Comparison of ENCODE assay signal across 1 cellular context in the genomic region with DNA sequence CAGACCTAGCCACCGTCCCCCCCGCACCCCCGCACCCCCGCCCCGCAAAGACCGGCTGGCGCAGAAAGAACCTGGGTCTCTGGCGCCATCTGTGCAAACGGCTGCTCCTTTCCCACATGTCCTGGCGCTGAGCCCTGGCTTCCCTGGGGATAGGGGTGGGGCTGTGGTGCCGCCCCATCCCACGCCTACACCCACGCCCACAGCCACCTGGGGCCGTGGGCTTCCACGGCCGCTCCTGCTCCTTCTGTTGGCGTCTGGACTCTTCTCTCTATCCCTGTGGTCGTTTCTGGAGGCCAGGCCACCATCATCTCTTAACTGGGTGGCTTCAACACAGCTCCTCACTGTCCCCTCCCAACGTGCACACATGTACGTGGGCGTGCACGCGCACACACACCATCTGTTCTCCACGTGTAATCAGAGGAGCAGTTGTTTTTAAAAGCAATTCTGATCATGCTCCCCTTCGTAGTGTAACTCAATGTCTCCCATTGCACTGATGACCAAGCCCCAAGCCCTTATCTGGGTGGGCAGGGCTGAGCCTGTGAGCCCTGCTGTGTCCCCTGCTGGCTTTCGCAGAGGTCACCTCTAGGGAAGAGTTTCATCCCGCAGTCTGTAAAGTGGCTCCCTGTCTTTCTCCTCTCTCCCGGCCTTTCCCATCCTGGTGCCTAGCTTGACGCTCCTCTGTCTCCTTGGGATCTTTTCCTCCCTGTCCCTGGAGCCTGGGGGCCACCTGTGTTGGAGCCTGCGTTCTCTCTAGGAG.
TF ChIP-seq lines count a peak whose summit lies in the region.

No MANE protein-coding gene starts in this region.

TF ChIP-seq in HepG2, 621 proteins besides CTCF, POLR2A, EP300 and RAD21 (continued from another document):
- TF ChIP-seq ZC3H13 (CRISPR knock-in tag; IDR thresholded peaks at IDR 0.05) (no peak), PITX1 (CRISPR knock-in tag; IDR thresholded peaks at IDR 0.05) (peak; percentile 17; the same call in 1 of the 2 replicates), PCBP2 (optimal IDR thresholded peaks at IDR 0.05; ENCODE audit: low read depth, low read length, poor library complexity, severe bottlenecking) (no peak), ZFP90 (CRISPR knock-in tag; IDR thresholded peaks at IDR 0.05; ENCODE audit: borderline replicate concordance) (no peak), IRF1 (CRISPR knock-in tag; IDR thresholded peaks at IDR 0.05; ENCODE audit: low read depth) (0 out of 2 replicates have a peak, but pooled peaks have one; percentile 44), ZNF670 (CRISPR knock-in tag; IDR thresholded peaks at IDR 0.05; ENCODE audit: borderline replicate concordance) (no peak), ZBTB37 (CRISPR knock-in tag; IDR thresholded peaks at IDR 0.05) (no peak), PRMT3 (CRISPR knock-in tag; IDR thresholded peaks at IDR 0.05; ENCODE audit: borderline replicate concordance, low read depth) (no peak), ZSCAN25 (CRISPR knock-in tag; IDR thresholded peaks at IDR 0.05) (peak; percentile 63; the same call in 1 of the 2 replicates), RBAK (CRISPR knock-in tag; IDR thresholded peaks at IDR 0.05) (no peak)
- TF ChIP-seq, protein P1, sequence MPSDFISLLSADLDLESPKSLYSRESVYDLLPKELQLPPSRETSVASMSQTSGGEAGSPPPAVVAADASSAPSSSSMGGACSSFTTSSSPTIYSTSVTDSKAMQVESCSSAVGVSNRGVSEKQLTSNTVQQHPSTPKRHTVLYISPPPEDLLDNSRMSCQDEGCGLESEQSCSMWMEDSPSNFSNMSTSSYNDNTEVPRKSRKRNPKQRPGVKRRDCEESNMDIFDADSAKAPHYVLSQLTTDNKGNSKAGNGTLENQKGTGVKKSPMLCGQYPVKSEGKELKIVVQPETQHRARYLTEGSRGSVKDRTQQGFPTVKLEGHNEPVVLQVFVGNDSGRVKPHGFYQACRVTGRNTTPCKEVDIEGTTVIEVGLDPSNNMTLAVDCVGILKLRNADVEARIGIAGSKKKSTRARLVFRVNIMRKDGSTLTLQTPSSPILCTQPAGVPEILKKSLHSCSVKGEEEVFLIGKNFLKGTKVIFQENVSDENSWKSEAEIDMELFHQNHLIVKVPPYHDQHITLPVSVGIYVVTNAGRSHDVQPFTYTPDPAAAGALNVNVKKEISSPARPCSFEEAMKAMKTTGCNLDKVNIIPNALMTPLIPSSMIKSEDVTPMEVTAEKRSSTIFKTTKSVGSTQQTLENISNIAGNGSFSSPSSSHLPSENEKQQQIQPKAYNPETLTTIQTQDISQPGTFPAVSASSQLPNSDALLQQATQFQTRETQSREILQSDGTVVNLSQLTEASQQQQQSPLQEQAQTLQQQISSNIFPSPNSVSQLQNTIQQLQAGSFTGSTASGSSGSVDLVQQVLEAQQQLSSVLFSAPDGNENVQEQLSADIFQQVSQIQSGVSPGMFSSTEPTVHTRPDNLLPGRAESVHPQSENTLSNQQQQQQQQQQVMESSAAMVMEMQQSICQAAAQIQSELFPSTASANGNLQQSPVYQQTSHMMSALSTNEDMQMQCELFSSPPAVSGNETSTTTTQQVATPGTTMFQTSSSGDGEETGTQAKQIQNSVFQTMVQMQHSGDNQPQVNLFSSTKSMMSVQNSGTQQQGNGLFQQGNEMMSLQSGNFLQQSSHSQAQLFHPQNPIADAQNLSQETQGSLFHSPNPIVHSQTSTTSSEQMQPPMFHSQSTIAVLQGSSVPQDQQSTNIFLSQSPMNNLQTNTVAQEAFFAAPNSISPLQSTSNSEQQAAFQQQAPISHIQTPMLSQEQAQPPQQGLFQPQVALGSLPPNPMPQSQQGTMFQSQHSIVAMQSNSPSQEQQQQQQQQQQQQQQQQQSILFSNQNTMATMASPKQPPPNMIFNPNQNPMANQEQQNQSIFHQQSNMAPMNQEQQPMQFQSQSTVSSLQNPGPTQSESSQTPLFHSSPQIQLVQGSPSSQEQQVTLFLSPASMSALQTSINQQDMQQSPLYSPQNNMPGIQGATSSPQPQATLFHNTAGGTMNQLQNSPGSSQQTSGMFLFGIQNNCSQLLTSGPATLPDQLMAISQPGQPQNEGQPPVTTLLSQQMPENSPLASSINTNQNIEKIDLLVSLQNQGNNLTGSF (CRISPR knock-in tag; IDR thresholded peaks at IDR 0.05) = 0 out of 2 replicates have a peak, but pooled peaks have one; percentile 15
- TF ChIP-seq, protein P2, sequence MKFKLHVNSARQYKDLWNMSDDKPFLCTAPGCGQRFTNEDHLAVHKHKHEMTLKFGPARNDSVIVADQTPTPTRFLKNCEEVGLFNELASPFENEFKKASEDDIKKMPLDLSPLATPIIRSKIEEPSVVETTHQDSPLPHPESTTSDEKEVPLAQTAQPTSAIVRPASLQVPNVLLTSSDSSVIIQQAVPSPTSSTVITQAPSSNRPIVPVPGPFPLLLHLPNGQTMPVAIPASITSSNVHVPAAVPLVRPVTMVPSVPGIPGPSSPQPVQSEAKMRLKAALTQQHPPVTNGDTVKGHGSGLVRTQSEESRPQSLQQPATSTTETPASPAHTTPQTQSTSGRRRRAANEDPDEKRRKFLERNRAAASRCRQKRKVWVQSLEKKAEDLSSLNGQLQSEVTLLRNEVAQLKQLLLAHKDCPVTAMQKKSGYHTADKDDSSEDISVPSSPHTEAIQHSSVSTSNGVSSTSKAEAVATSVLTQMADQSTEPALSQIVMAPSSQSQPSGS (CRISPR knock-in tag; IDR thresholded peaks at IDR 0.05) = no peak
- TF ChIP-seq, protein P3, sequence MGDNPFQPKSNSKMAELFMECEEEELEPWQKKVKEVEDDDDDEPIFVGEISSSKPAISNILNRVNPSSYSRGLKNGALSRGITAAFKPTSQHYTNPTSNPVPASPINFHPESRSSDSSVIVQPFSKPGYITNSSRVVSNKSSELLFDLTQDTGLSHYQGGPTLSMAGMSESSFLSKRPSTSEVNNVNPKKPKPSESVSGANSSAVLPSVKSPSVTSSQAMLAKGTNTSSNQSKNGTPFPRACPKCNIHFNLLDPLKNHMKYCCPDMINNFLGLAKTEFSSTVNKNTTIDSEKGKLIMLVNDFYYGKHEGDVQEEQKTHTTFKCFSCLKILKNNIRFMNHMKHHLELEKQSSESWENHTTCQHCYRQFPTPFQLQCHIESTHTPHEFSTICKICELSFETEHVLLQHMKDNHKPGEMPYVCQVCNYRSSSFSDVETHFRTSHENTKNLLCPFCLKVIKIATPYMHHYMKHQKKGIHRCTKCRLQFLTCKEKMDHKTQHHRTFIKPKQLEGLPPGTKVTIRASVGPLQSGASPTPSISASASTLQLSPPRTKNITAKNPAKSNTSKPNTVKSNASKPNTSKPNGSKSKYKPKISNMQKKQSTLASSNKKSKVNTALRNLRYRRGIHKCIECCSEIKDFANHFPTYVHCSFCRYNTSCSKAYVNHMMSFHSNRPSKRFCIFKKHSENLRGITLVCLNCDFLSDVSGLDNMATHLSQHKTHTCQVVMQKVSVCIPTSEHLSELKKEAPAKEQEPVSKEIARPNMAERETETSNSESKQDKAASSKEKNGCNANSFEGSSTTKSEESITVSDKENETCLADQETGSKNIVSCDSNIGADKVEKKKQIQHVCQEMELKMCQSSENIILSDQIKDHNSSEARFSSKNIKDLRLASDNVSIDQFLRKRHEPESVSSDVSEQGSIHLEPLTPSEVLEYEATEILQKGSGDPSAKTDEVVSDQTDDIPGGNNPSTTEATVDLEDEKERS (CRISPR knock-in tag; IDR thresholded peaks at IDR 0.05) = no peak
- TF ChIP-seq, protein P4, sequence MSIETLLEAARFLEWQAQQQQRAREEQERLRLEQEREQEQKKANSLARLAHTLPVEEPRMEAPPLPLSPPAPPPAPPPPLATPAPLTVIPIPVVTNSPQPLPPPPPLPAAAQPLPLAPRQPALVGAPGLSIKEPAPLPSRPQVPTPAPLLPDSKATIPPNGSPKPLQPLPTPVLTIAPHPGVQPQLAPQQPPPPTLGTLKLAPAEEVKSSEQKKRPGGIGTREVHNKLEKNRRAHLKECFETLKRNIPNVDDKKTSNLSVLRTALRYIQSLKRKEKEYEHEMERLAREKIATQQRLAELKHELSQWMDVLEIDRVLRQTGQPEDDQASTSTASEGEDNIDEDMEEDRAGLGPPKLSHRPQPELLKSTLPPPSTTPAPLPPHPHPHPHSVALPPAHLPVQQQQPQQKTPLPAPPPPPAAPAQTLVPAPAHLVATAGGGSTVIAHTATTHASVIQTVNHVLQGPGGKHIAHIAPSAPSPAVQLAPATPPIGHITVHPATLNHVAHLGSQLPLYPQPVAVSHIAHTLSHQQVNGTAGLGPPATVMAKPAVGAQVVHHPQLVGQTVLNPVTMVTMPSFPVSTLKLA (IDR thresholded peaks at IDR 0.05) = peak; percentile 60; the same call in 1 of the 2 replicates
